Comparison of ENCODE assay signal across 24 cellular contexts in genomic region chr17:40936976-40937375, GRCh38. TPM values are rescaled to one million over a fixed set of nuclear protein-coding genes. Genes with fewer than 3 reads are reported as not detected.
DNase-seq lines count a peak whose midpoint lies in the region; ATAC-seq and TF ChIP-seq lines count a peak whose summit lies in the region.
"Had no signal": no experiment of that assay in that cellular context is flagged by ENCODE, and none has a peak within 500 bp of the region (broad histone marks: within the 10 kb centered on the region; RNA-seq: fewer than 3 reads in every experiment).

No MANE protein-coding gene starts in this region.

- H3K79me1 ChIP-seq in trophoblast cell (ENCODE audit: low read length), result peaks cover 18% of the 10 kb centered on the region

- H3K4me3 Mint-ChIP-seq in Calu3 (ENCODE audit: low read depth, unreplicated experiment) (peak overlapping the region; percentile 71), glutamatergic neuron (ENCODE audit: unreplicated experiment) (no peak overlapping the region)
- H3K4me3 Mint-ChIP-seq: immature natural killer cell; T-helper 2 cell treated with Interferon-gamma antibody and Interleukin-4, amounts not matched to agents 5 μg/mL and 100 μg/mL, for 36 hours had no signal

- H3K4me3 ChIP-seq in body of pancreas, result no peak overlapping the region
- no peak overlapping the region for H3K4me3 ChIP-seq in trophoblast cell (ENCODE audit: low read depth, low read length)
- H3K4me3 ChIP-seq: colonic mucosa, heart left ventricle had no signal

- peaks cover 74% of the 10 kb centered on the region for H3K36me3 Mint-ChIP-seq in Calu3 (ENCODE audit: insufficient read depth, unreplicated experiment)
- H3K36me3 Mint-ChIP-seq in glutamatergic neuron (ENCODE audit: unreplicated experiment), result no peaks in the 10 kb centered on the region
- H3K36me3 Mint-ChIP-seq: immature natural killer cell had no signal

- no peak overlapping the region for H3K18ac ChIP-seq in trophoblast cell (ENCODE audit: low read length)

- peak overlapping the region; percentile 23 for H2BK120ac ChIP-seq in trophoblast cell (ENCODE audit: insufficient read depth, low read length, poor library complexity)

- H3K27ac Mint-ChIP-seq in Calu3 (ENCODE audit: unreplicated experiment) (peak overlapping the region; percentile 96), glutamatergic neuron (ENCODE audit: unreplicated experiment) (no peak overlapping the region)
- H3K27ac Mint-ChIP-seq: immature natural killer cell; T-helper 2 cell treated with Interferon-gamma antibody and Interleukin-4, amounts not matched to agents 5 μg/mL and 100 μg/mL, for 36 hours had no signal

- H4K12ac ChIP-seq in trophoblast cell (ENCODE audit: low read depth, low read length), result no peak overlapping the region

- CTCF ChIA-PET in Calu3 (lab: Charles Lee), result interaction anchor here (0.5 to 6.1 kb wide), 19 partner anchors 9 to 799 kb away, joined by 3 to 48 read pairs (median 6); partner anchors contain the start of genes KRTAP1-1 and KRTAP2-3

- intact Hi-C loops in Calu3 (cut with micrococcal nuclease; ENCODE audit: unreplicated experiment) (loop anchor here (1.0 to 10.0 kb wide), 5 partner anchors 15 to 588 kb away; partner anchors contain the start of genes KRT19, KRTAP1-1 and KRTAP2-3), body of pancreas (cut with DNase I) (no loop called here)

- DNase-seq in Calu3 (peak; percentile 71), body of pancreas (no peak), iPS-NIHi7 (ENCODE audit: extremely low spot score) (peak; percentile 35), trophoblast cell (peak in 1 of 2 donors; percentile 15), SW 1271 (lab: John Stamatoyannopoulos, UW) (no peak), glutamatergic neuron (no peak)
- DNase-seq: activated effector memory CD4-positive, alpha-beta T cell treated with Interleukin-2 at 50 U/mL for 16 hours; brain microvascular endothelial cell; GOT3; heart left ventricle; immature natural killer cell; left ventricle myocardium superior; right cardiac atrium; stimulated activated CD8-positive, alpha-beta memory T cell treated with anti-CD3 and anti-CD28 coated beads, Interleukin-4, amount 100 ng/mL, for 48 hours; WERI-Rb-1 had no signal

- H3K9ac ChIP-seq in trophoblast cell (ENCODE audit: low read length), result no peak overlapping the region

- TF ChIP-seq CTCF in Calu3 (IDR thresholded peaks at IDR 0.05; ENCODE audit: unreplicated experiment) (no peak), body of pancreas (IDR thresholded peaks at IDR 0.05) (no peak), glutamatergic neuron (IDR thresholded peaks at IDR 0.05; ENCODE audit: partially characterized antibody, unreplicated experiment) (no peak)

- H2AK5ac ChIP-seq in trophoblast cell (ENCODE audit: low read length), result no peak overlapping the region

- WGBS in body of pancreas, 2 donors, result 21 to 25% methylated on average over 5 of the region's 5 CpGs
- no CpG with 5 or more reads among the region's 5 CpGs for WGBS in trophoblast cell (ENCODE audit: extremely low coverage, insufficient coverage, insufficient read length)

- H3K27me3 ChIP-seq in body of pancreas (no peaks in the 10 kb centered on the region), trophoblast cell (ENCODE audit: insufficient read depth, low read length) (no peaks in the 10 kb centered on the region)
- H3K27me3 ChIP-seq: brain microvascular endothelial cell, colonic mucosa had no signal

- no peaks in the 10 kb centered on the region for H3K27me3 Mint-ChIP-seq in Calu3 (ENCODE audit: unreplicated experiment)
- H3K27me3 Mint-ChIP-seq in glutamatergic neuron (ENCODE audit: unreplicated experiment), result no peaks in the 10 kb centered on the region

- no peak overlapping the region for H2BK12ac ChIP-seq in trophoblast cell (ENCODE audit: low read length)

- H3K9me3 ChIP-seq in body of pancreas, result no peaks in the 10 kb centered on the region
- H3K9me3 ChIP-seq in trophoblast cell (ENCODE audit: insufficient read depth, low read depth, low read length), result no peaks in the 10 kb centered on the region
- H3K9me3 ChIP-seq: colonic mucosa, heart left ventricle had no signal

- peaks cover 44% of the 10 kb centered on the region for H3K4me1 Mint-ChIP-seq in Calu3 (ENCODE audit: low read depth, unreplicated experiment)
- H3K4me1 Mint-ChIP-seq in glutamatergic neuron (ENCODE audit: low read depth, unreplicated experiment), result no peaks in the 10 kb centered on the region
- H3K4me1 Mint-ChIP-seq: immature natural killer cell had no signal

- ATAC-seq in body of pancreas, result peak; percentile 52
- ATAC-seq in GM18505 (IDR thresholded peaks at IDR 0.05; ENCODE audit: unreplicated experiment), result no peak
- ATAC-seq in GM21515 (IDR thresholded peaks at IDR 0.05; ENCODE audit: unreplicated experiment), result no peak
- ATAC-seq: heart left ventricle, left ventricle myocardium superior, right cardiac atrium had no signal

- peak overlapping the region; percentile 39 for H3K4me2 ChIP-seq in trophoblast cell (ENCODE audit: low read length)

- peak overlapping the region; percentile 33 for H3K14ac ChIP-seq in trophoblast cell (ENCODE audit: low read length)

- H3K9me3 Mint-ChIP-seq in Calu3 (ENCODE audit: low read depth, unreplicated experiment) (no peaks in the 10 kb centered on the region), glutamatergic neuron (ENCODE audit: unreplicated experiment) (no peaks in the 10 kb centered on the region)
- H3K9me3 Mint-ChIP-seq: immature natural killer cell; T-helper 2 cell treated with Interferon-gamma antibody and Interleukin-4, amounts not matched to agents 5 μg/mL and 100 μg/mL, for 36 hours had no signal

- peak overlapping the region; percentile 8 for H4K8ac ChIP-seq in trophoblast cell (ENCODE audit: low read depth, low read length)

- peak overlapping the region; percentile 25 for H3K4ac ChIP-seq in trophoblast cell (ENCODE audit: low read depth, low read length)

- H3K36me3 ChIP-seq in body of pancreas (replicated peaks in 1 of 2; ENCODE audit: insufficient read depth in 1 of 2, low read depth in 2 of 2) (no peaks in the 10 kb centered on the region), trophoblast cell (ENCODE audit: control insufficient read depth in 1 of 2, insufficient read depth in 2 of 2, low read length in 2 of 2) (no peaks in the 10 kb centered on the region)
- H3K36me3 ChIP-seq: brain microvascular endothelial cell, colonic mucosa, heart left ventricle, WERI-Rb-1 had no signal

- H3K4me1 ChIP-seq in body of pancreas (peaks cover 15% of the 10 kb centered on the region), trophoblast cell (ENCODE audit: control insufficient read depth in 1 of 2, insufficient read depth in 2 of 2, low read length in 2 of 2) (peaks cover 20 to 25% of the 10 kb centered on the region in 2 experiments)
- H3K4me1 ChIP-seq: colonic mucosa, heart left ventricle had no signal

- H3K27ac ChIP-seq in body of pancreas (peak overlapping the region in 3 of 4 donors; percentile 37 to 73 (median 56)), trophoblast cell (ENCODE audit: low read depth, low read length) (peak overlapping the region; percentile 78)
- H3K27ac ChIP-seq: brain microvascular endothelial cell, colonic mucosa, heart left ventricle, WERI-Rb-1 had no signal

- no peak for TF ChIP-seq POLR2A in body of pancreas (IDR thresholded peaks at IDR 0.05)
- no peak for TF ChIP-seq POLR2A in GM18505 (IDR thresholded peaks at IDR 0.05; ENCODE audit: borderline replicate concordance, extremely low read depth, insufficient read depth, insufficient read length)

- peak overlapping the region; percentile 34 for H2BK5ac ChIP-seq in trophoblast cell (ENCODE audit: low read depth, low read length, poor library complexity)

- no peak overlapping the region for H2AFZ ChIP-seq in trophoblast cell (ENCODE audit: insufficient read depth, low read length, poor library complexity)

- H4K91ac ChIP-seq in trophoblast cell (ENCODE audit: low read depth, low read length), result peak overlapping the region; percentile 16

- no peak overlapping the region for H3K23ac ChIP-seq in trophoblast cell (ENCODE audit: low read length)

- TSS peak; percentile 34 for BruUV-seq in Calu3 (replicated peaks; lab: Mats Ljungman, UMichigan)

- H3K79me2 ChIP-seq in trophoblast cell (ENCODE audit: control insufficient read depth, insufficient read depth, low read length, poor library complexity), result peaks cover 2% of the 10 kb centered on the region

RNA-seq across cellular contexts. Expression of gene KRT23, which starts 0.5 kb away (rescaled TPM):
- total RNA-seq in Calu3 (2022), result 1,389 and 1,709 TPM in 2 replicates
- 1 to 10 TPM; 2.3 to 9.6 TPM for total RNA-seq in body of pancreas
- polyA plus RNA-seq in trophoblast cell (2013), result 142 and 146 TPM in 2 replicates
- total RNA-seq in glutamatergic neuron (ENCODE audit: unreplicated experiment), result not detected
- total RNA-seq: left ventricle myocardium superior, M059J, right cardiac atrium, SK-MEL-5 had no signal
- polyA plus RNA-seq: heart left ventricle, immature natural killer cell, right cardiac atrium had no signal

RNA-seq across cellular contexts. Expression of gene KRT39, which starts 29.8 kb away (rescaled TPM):
- 0.44 TPM in 1 of 2 replicates, not detected in the other for total RNA-seq in Calu3 (2022)
- total RNA-seq in body of pancreas, result not detected
- not detected in 2 replicates for polyA plus RNA-seq in trophoblast cell (2013)
- not detected for total RNA-seq in glutamatergic neuron (ENCODE audit: unreplicated experiment)
- total RNA-seq: colonic mucosa, heart left ventricle, left ventricle myocardium superior, M059J, mucosa of gallbladder, NCI-H460, right cardiac atrium, SK-MEL-5 had no signal
- polyA plus RNA-seq: BJ, heart left ventricle, immature natural killer cell, right cardiac atrium had no signal

RNA-seq across cellular contexts. Expression of gene KRT40, which starts 47.1 kb away (rescaled TPM):
- total RNA-seq in Calu3 (2022) (not detected in 2 replicates), body of pancreas (1 to 10 TPM in 1 of 2 donors, not detected in 1; 1.6 TPM), glutamatergic neuron (ENCODE audit: unreplicated experiment) (not detected)
- polyA plus RNA-seq in trophoblast cell (2013), result not detected in 2 replicates
- total RNA-seq: heart left ventricle, left ventricle myocardium superior, M059J, mucosa of gallbladder, NCI-H460, right cardiac atrium, SK-MEL-5 had no signal
- polyA plus RNA-seq: BJ, heart left ventricle, immature natural killer cell, right cardiac atrium had no signal

RNA-seq across cellular contexts. Expression of gene KRT20, which starts 51.9 kb away (rescaled TPM):
- total RNA-seq in Calu3 (2022) (0.66 and 1.7 TPM in 2 replicates), body of pancreas (not detected), glutamatergic neuron (ENCODE audit: unreplicated experiment) (not detected)
- polyA plus RNA-seq in trophoblast cell (2013), result not detected in 2 replicates
- total RNA-seq: heart left ventricle, left ventricle myocardium superior, M059J, NCI-H460, right cardiac atrium, SK-MEL-5 had no signal
- polyA plus RNA-seq: BJ, immature natural killer cell had no signal

RNA-seq across cellular contexts. Expression of gene KRTAP3-3, which starts 57.0 kb away (rescaled TPM):
- total RNA-seq in Calu3 (2022), result not detected in 2 replicates
- not detected for total RNA-seq in body of pancreas
- not detected in 2 replicates for polyA plus RNA-seq in trophoblast cell (2013)
- total RNA-seq in glutamatergic neuron (ENCODE audit: unreplicated experiment), result not detected
- total RNA-seq: colonic mucosa, heart left ventricle, left ventricle myocardium superior, mucosa of gallbladder, NCI-H460, right cardiac atrium, SK-MEL-5 had no signal
- polyA plus RNA-seq: BJ, heart left ventricle, immature natural killer cell, right cardiac atrium had no signal

Comparison
In these comparisons a context has a peak if more than half of its experiments do, and no peak if none do; other contexts are left out.
1. DNase-seq: peak in Calu3 (single experiment) and iPS-NIHi7 (single experiment); none in body of pancreas (0 of 4), SW 1271 (0 of 2) and glutamatergic neuron (single experiment).
2. RNA of gene KRT23, which starts 0.5 kb away (total RNA-seq): 1,389 to 1,709 TPM in Calu3; 2.3 to 9.6 TPM in body of pancreas and not detected in glutamatergic neuron (single experiment); every median in the first group is over 100 times any median in the second.